28 cellular contexts compared by ENCODE assay signal in the genomic region with DNA sequence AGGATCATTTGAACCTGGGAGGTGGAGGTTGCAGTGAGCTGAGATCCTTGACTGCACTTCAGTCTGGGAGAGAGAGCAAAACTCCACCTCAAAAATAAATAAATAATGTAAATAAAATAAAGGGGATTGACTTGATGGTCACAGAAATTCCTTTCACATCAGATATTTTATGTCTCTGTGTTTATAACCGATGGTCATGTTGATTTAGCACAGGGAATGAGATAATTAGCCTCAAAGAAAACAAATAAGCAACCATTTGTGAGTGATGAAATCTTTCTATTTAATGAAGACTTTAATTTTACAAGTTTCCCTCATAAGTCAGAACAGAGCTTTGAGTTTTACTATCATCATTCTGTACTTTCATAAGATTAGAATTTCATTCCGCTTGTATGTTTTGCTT.
"Had no signal": no experiment of that assay in that cellular context is flagged by ENCODE, and none has a peak within 500 bp of the region (broad histone marks: within the 10 kb centered on the region; RNA-seq: fewer than 3 reads in every experiment).

No MANE protein-coding gene starts in this region.

- H3K27ac ChIP-seq: colonic mucosa, coronary artery, dorsolateral prefrontal cortex, epithelial cell of prostate, esophagus muscularis mucosa, esophagus squamous epithelium, foreskin keratinocyte, gastrocnemius medialis, gastroesophageal sphincter, heart left ventricle, heart right ventricle had no signal

- ATAC-seq: effector memory CD8-positive, alpha-beta T cell; esophagus mucosa; foreskin keratinocyte; gastrocnemius medialis; gastroesophageal sphincter; heart left ventricle; heart right ventricle had no signal

- H3K4me3 ChIP-seq: colonic mucosa, coronary artery, dorsolateral prefrontal cortex, esophagus muscularis mucosa, esophagus squamous epithelium, gastrocnemius medialis, gastroesophageal sphincter, heart left ventricle, heart right ventricle had no signal

- H3K27me3 ChIP-seq: colonic mucosa, esophagus muscularis mucosa, foreskin keratinocyte, gastrocnemius medialis had no signal

- FAIRE-seq: colon, endometrium, endothelial cell of umbilical vein, frontal cortex had no signal

- H3K36me3 ChIP-seq: colonic mucosa, esophagus muscularis mucosa, esophagus squamous epithelium, gastrocnemius medialis, gastroesophageal sphincter, heart left ventricle, heart right ventricle had no signal

- H3K9me3 ChIP-seq: colonic mucosa, esophagus muscularis mucosa, esophagus squamous epithelium, gastrocnemius medialis, gastroesophageal sphincter, heart left ventricle had no signal

- H3K4me1 ChIP-seq: colonic mucosa, foreskin keratinocyte, gastrocnemius medialis had no signal

- DNase-seq: colonic mucosa; cortex of kidney; dermis blood vessel endothelial cell; dorsolateral prefrontal cortex; effector CD4-positive, alpha-beta T cell; effector CD8-positive, alpha-beta T cell; effector memory CD4-positive, alpha-beta T cell; effector memory CD8-positive, alpha-beta T cell; endodermal cell; erythroblast; esophagus squamous epithelium; foreskin fibroblast; foreskin keratinocyte; foreskin melanocyte; gastrocnemius medialis; glutamatergic neuron; head of caudate nucleus; heart left ventricle; heart right ventricle had no signal
